2 cellular contexts compared by ENCODE assay signal in the genomic region with DNA sequence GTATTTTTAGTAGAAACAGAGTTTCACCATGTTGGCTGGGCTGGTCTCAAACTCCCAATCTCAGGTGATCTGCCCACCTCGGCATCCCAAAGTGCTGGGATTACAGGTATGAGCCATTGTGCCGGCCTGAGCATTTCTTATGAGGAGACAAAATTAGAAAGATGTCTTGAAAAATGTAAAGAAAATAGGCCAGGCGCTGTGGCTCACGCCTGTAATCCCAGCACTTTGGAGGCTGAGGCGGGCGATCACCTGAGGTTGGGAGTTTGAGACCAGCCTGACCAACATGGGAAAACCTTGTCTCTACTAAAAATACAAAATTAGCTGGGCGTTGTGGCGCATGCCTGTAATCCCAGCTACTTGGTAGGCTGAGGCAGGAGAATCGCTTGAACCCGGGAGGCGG. TPM values are rescaled to one million over a fixed set of nuclear protein-coding genes. Genes with fewer than 3 reads are reported as not detected.
"Had no signal": no experiment of that assay in that cellular context is flagged by ENCODE, and none has a peak within 500 bp of the region (broad histone marks: within the 10 kb centered on the region; RNA-seq: fewer than 3 reads in every experiment).

No MANE protein-coding gene starts in this region.

RNA-seq across cellular contexts. Expression of a gene that starts 42.9 kb away (rescaled TPM):
- total RNA-seq: GM23248, HFFc6 had no signal
- polyA plus RNA-seq: GM23248 had no signal
